In the genomic region with DNA sequence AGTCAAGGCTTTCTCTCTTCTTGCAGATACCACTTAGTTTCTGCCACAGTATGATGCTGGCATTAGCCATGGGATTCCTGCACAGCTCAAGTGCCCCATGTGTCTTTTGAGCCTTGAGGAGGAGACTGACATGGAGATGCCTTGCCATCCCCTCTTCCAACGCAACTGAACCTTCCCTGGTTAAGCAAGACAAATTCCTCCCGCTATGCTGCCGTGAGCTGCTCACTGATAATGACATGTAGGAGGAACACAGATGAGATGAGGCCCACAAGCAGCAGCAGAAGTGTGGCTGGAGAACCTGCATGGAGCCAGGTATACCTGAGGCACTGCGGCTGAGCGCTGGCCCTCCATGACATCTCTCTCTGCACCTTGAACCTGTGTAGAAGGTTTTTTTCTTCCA, we compare ENCODE assay signal across 10 cellular contexts. TPM values are rescaled to one million over a fixed set of nuclear protein-coding genes. Genes with fewer than 3 reads are reported as not detected.
"Had no signal": no experiment of that assay in that cellular context is flagged by ENCODE, and none has a peak within 500 bp of the region (broad histone marks: within the 10 kb centered on the region; RNA-seq: fewer than 3 reads in every experiment).

No MANE protein-coding gene starts in this region.

- DNase-seq: activated naive CD8-positive, alpha-beta T cell treated with anti-CD3 and anti-CD28 coated beads, Interleukin-2, amount 10 ng/mL, durations not matched to agents 7 days and 5 days; NCI-H1105 had no signal

- H3K36me3 ChIP-seq: adrenal gland had no signal

- H3K9me3 ChIP-seq: adrenal gland had no signal

- H3K4me1 ChIP-seq: adrenal gland had no signal

- H3K27me3 ChIP-seq: adrenal gland had no signal

- H3K27ac ChIP-seq: adrenal gland, VCaP had no signal

- H3K4me3 ChIP-seq: adrenal gland had no signal

RNA-seq across cellular contexts. Expression of a gene that starts 15.4 kb away (rescaled TPM):
- total RNA-seq: activated CD4-positive, alpha-beta memory T cell treated with anti-CD3 and anti-CD28 coated beads, Interleukin-2, amount 10 ng/mL, durations not matched to agents 7 days and 5 days; activated CD4-positive, alpha-beta T cell treated with anti-CD3 and anti-CD28 coated beads for 36 hours; activated naive CD8-positive, alpha-beta T cell treated with anti-CD3 and anti-CD28 coated beads, Interleukin-2, amount 10 ng/mL, durations not matched to agents 7 days and 5 days; PC-3; SK-MEL-5; T-cell had no signal

RNA-seq across cellular contexts. Expression of a gene that starts 30.8 kb away (rescaled TPM):
- total RNA-seq: activated CD4-positive, alpha-beta memory T cell treated with anti-CD3 and anti-CD28 coated beads, Interleukin-2, amount 10 ng/mL, durations not matched to agents 7 days and 5 days; activated CD4-positive, alpha-beta T cell treated with anti-CD3 and anti-CD28 coated beads for 36 hours; activated naive CD8-positive, alpha-beta T cell treated with anti-CD3 and anti-CD28 coated beads, Interleukin-2, amount 10 ng/mL, durations not matched to agents 7 days and 5 days; adrenal gland; cardiac septum; PC-3; SK-MEL-5; T-cell had no signal

RNA-seq across cellular contexts. Expression of a gene that starts 44.3 kb away (rescaled TPM):
- total RNA-seq: activated CD4-positive, alpha-beta memory T cell treated with anti-CD3 and anti-CD28 coated beads, Interleukin-2, amount 10 ng/mL, durations not matched to agents 7 days and 5 days; activated CD4-positive, alpha-beta T cell treated with anti-CD3 and anti-CD28 coated beads for 36 hours; activated naive CD8-positive, alpha-beta T cell treated with anti-CD3 and anti-CD28 coated beads, Interleukin-2, amount 10 ng/mL, durations not matched to agents 7 days and 5 days; adrenal gland; cardiac septum; PC-3; SK-MEL-5; T-cell had no signal

RNA-seq across cellular contexts. Expression of a gene that starts 54.5 kb away (rescaled TPM):
- total RNA-seq: PC-3 had no signal
